In the genomic region with DNA sequence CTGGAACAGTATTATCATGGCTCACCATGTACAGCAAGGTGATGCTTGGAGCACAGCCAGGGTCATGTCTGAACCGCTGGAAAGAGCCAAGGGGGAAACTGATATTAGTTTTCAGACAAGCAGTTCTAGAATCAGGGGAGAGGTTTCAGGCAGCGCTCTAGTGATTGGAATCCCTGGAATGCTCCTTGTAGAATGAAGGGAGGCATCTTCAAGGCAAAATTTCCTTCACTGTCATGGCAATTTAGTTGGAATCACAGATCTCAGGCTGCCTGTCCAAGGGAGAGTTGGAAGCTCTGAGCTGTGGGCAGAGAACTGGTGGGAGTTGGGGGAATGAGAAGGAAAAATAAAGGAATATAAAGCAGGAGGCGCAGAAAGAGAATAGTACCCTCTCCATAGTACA, we compare ENCODE assay signal across 23 cellular contexts.
DNase-seq lines count a peak whose midpoint lies in the region; ATAC-seq, FAIRE-seq and TF ChIP-seq lines count a peak whose summit lies in the region.
"Had no signal": no experiment of that assay in that cellular context is flagged by ENCODE, and none has a peak within 500 bp of the region (broad histone marks: within the 10 kb centered on the region; RNA-seq: fewer than 3 reads in every experiment).

No MANE protein-coding gene starts in this region.

- intact Hi-C loops in esophagus squamous epithelium (cut with DNase I) = no loop called here

- WGBS in esophagus squamous epithelium, 2 donors = 38 to 51% methylated on average over 3 of the region's 3 CpGs

- TF ChIP-seq POLR2A in esophagus squamous epithelium (IDR thresholded peaks at IDR 0.05) = no peak

- H3K9ac ChIP-seq in ES-I3 (ENCODE audit: low read depth, low read length) = peak overlapping the region; percentile 4; the same call in 1 of the 2 replicates
- H3K9ac ChIP-seq: GM23248 had no signal

- DNase-seq in RPMI7951 (ENCODE audit: low read depth) (peak; percentile 12), iPS-NIHi7 (ENCODE audit: extremely low spot score) (peak; percentile 43), urothelium cell line (ENCODE audit: low spot score) (peak; percentile 37), esophagus squamous epithelium (lab: John Stamatoyannopoulos, UW) (no peak), mesenteric fat pad (ENCODE audit: low spot score) (no peak)
- DNase-seq: activated CD4-positive, alpha-beta T cell treated with anti-CD3 and anti-CD28 coated beads, Interleukin-2, amount 50 U/mL, for 1 hour; amygdala; dermis blood vessel endothelial cell; GM23248; midbrain; NCI-H1048; NCI-H187 treated with DMSO at 0.1 percent for 48 hours; NCI-H2227 treated with DMSO at 0.1 percent for 48 hours; NCI-H748 treated with DMSO at 0.1 percent for 48 hours; SHP77 treated with DMSO at 0.1 percent for 48 hours; small intestine; stimulated activated naive CD4-positive, alpha-beta T cell treated with Interleukin-2 at 50 U/mL for 16 hours; T-helper 2 cell had no signal

- peaks cover 41% of the 10 kb centered on the region for H3K4me1 ChIP-seq in ES-I3 (ENCODE audit: insufficient read depth, low read length)
- H3K4me1 ChIP-seq in esophagus squamous epithelium = no peaks in the 10 kb centered on the region
- H3K4me1 ChIP-seq: prostate gland had no signal

- TF ChIP-seq CTCF in esophagus squamous epithelium (IDR thresholded peaks at IDR 0.05) = no peak

- peaks cover 0 to 27% (median 0%) of the 10 kb centered on the region in 4 donors for H3K27me3 ChIP-seq in esophagus squamous epithelium

- H3K9me3 ChIP-seq in ES-I3 (ENCODE audit: control insufficient read depth, insufficient read depth, low read length) = 0 out of 2 replicates have a peak, but pooled peaks cover 5% of the 10 kb centered on the region
- H3K9me3 ChIP-seq in esophagus squamous epithelium = no peaks in the 10 kb centered on the region
- H3K9me3 ChIP-seq: prostate gland had no signal

- no peaks in the 10 kb centered on the region for H3K36me3 ChIP-seq in ES-I3 (ENCODE audit: insufficient read depth, low read length)
- no peaks in the 10 kb centered on the region for H3K36me3 ChIP-seq in esophagus squamous epithelium
- H3K36me3 ChIP-seq: prostate gland had no signal

- no peak overlapping the region for H3K4me3 ChIP-seq in esophagus squamous epithelium
- H3K4me3 ChIP-seq: GM23248, prostate gland had no signal

- ATAC-seq in GM19035 (IDR thresholded peaks at IDR 0.05; ENCODE audit: unreplicated experiment) = no peak

- H3K27ac ChIP-seq in esophagus squamous epithelium = no peak overlapping the region
- H3K27ac ChIP-seq: GM23248, prostate gland, VCaP had no signal

- no peak for FAIRE-seq in urothelium cell line (lab: Jason Lieb, UNC)
- FAIRE-seq: G401.6, small intestine had no signal

Comparison
In these comparisons a context has a peak if more than half of its experiments do, and no peak if none do; other contexts are left out.
1. DNase-seq: peak in RPMI7951 (single experiment), iPS-NIHi7 (single experiment) and urothelium cell line (single experiment); none in esophagus squamous epithelium (single experiment) and mesenteric fat pad (single experiment).